Comparison of ENCODE assay signal across 9 cellular contexts in the genomic region with DNA sequence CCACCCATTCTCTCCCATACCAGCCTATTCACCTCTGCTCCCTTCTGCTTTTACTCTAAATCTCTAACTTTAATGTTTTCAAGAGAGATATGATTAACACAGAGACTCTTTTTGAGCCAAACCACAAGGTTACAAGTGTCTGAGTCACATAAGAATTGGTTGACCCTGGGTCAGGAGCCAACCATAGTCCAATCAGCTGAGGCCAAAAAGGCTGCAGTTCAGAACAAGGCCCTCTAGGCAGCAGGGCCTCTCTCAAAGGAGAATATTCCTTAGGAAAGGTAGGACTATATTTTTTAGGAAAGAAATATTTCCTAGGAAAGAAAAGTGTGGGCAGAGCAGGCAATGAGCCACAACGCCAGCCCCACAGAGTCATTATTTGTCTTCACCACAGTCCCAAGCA. TPM values are rescaled to one million over a fixed set of nuclear protein-coding genes. Genes with fewer than 3 reads are reported as not detected.
DNase-seq lines count a peak whose midpoint lies in the region; ATAC-seq, FAIRE-seq and TF ChIP-seq lines count a peak whose summit lies in the region.
"Had no signal": no experiment of that assay in that cellular context is flagged by ENCODE, and none has a peak within 500 bp of the region (broad histone marks: within the 10 kb centered on the region; RNA-seq: fewer than 3 reads in every experiment).

No MANE protein-coding gene starts in this region.

- peaks cover 12% of the 10 kb centered on the region for H3K9me3 Mint-ChIP-seq in Calu3 (ENCODE audit: low read depth, unreplicated experiment)

- no peak for TF ChIP-seq RAD21 in K562 (CRISPR knock-in tag; conservative IDR thresholded peaks at IDR 0.05 in 1 of 2, IDR thresholded peaks at IDR 0.05 in 1 of 2)

- H3K79me2 ChIP-seq in Loucy (ENCODE audit: insufficient read depth, low read length) (peaks cover 50% of the 10 kb centered on the region), K562 (ENCODE audit: control insufficient read depth, insufficient read depth, low read length) (no peaks in the 10 kb centered on the region)

- H3K27ac Mint-ChIP-seq in Calu3 (ENCODE audit: unreplicated experiment), result no peak overlapping the region

- H3K4me3 ChIP-seq in Loucy (ENCODE audit: low read length, poor library complexity, severe bottlenecking) (peak overlapping the region; percentile 89), K562 (no peak overlapping the region)
- H3K4me3 ChIP-seq: SJSA1 had no signal

- H3K4me3 Mint-ChIP-seq in Calu3 (ENCODE audit: low read depth, unreplicated experiment), result no peak overlapping the region

- H4K20me1 ChIP-seq in Loucy (ENCODE audit: insufficient read depth, low read length, poor library complexity, severe bottlenecking) (no peaks in the 10 kb centered on the region), K562 (replicated peaks; ENCODE audit: control insufficient read depth, insufficient read depth, low read length) (no peaks in the 10 kb centered on the region)

- no peaks in the 10 kb centered on the region for H3K9me2 ChIP-seq in Loucy (replicated peaks; ENCODE audit: low read depth, low read length)

- H3K36me3 ChIP-seq in Loucy (ENCODE audit: insufficient read depth, low read length) (no peaks in the 10 kb centered on the region), K562 (ENCODE audit: control insufficient read depth, insufficient read depth, low read length) (no peaks in the 10 kb centered on the region)
- H3K36me3 ChIP-seq: SJSA1 had no signal

- ATAC-seq in GM19372 (IDR thresholded peaks at IDR 0.05; ENCODE audit: low read depth, unreplicated experiment) (peak; percentile 22), K562 (no peak)

- peaks cover 41% of the 10 kb centered on the region for H3K27me3 Mint-ChIP-seq in Calu3 (ENCODE audit: unreplicated experiment)

- DNase-seq in Calu3, result peak; percentile 6
- peak in 2 of 4 experiments; percentile 8 to 17 for DNase-seq in K562 (ENCODE audit: extremely low read depth in 1 of 4, low spot score in 3 of 4)
- peak; percentile 34 for DNase-seq in myocyte (ENCODE audit: low read depth)
- DNase-seq in GM10248 (ENCODE audit: extremely low spot score), result no peak
- DNase-seq in NCI-H146 (lab: John Stamatoyannopoulos, UW), result no peak
- no peak for DNase-seq in NCI-H1436 treated with DMSO at 0.1 percent for 48 hours (lab: John Stamatoyannopoulos, UW)

- WGBS in K562 (ENCODE audit: insufficient coverage, low coverage, missing lambda C conversion rate), result no CpG with 5 or more reads among the region's 1 CpG

- H3K4me2 ChIP-seq in Loucy (ENCODE audit: low read depth, low read length, poor library complexity, severe bottlenecking) (peak overlapping the region; percentile 91), K562 (ENCODE audit: insufficient read depth, low read length) (no peak overlapping the region)

- BruUV-seq in Calu3 (replicated peaks; lab: Mats Ljungman, UMichigan) (no TSS peak), K562 (replicated peaks; lab: Mats Ljungman, UMichigan) (no TSS peak)

- H3K9ac ChIP-seq in Loucy (ENCODE audit: low read depth, low read length, poor library complexity, severe bottlenecking) (peak overlapping the region; percentile 74), K562 (ENCODE audit: insufficient read depth in 1 of 2, low read depth in 2 of 2, low read length in 2 of 2) (no peak overlapping the region)

- H3K4me1 ChIP-seq in Loucy (ENCODE audit: insufficient read depth, low read length, poor library complexity, severe bottlenecking), result peaks cover 36% of the 10 kb centered on the region
- H3K4me1 ChIP-seq in K562 (replicated peaks in 1 of 2; ENCODE audit: control insufficient read depth in 2 of 2, insufficient read depth in 2 of 2, low read length in 2 of 2), result peaks cover 8 to 19% of the 10 kb centered on the region in 2 experiments; a peak in 3 of 5 replicates

- TF ChIP-seq CTCF in Calu3 (IDR thresholded peaks at IDR 0.05; ENCODE audit: unreplicated experiment) (no peak), Loucy (conservative IDR thresholded peaks at IDR 0.05; ENCODE audit: low read length) (peak; percentile 22; the same call in 1 of the 2 replicates), K562 (IDR thresholded peaks at IDR 0.05 in 2 of 3, conservative IDR thresholded peaks at IDR 0.05 in 1 of 3; ENCODE audit: insufficient read depth in 2 of 3, low read depth in 1 of 3, low read length in 3 of 3) (no peak), GM10248 (IDR thresholded peaks at IDR 0.05; ENCODE audit: control extremely low read depth, extremely low read depth, low read depth, missing control alignments) (no peak)

- H3K9me3 ChIP-seq in Loucy (ENCODE audit: insufficient read depth, low read depth, low read length) (no peaks in the 10 kb centered on the region; the same call in 1 of the 2 replicates), K562 (replicated peaks; ENCODE audit: control insufficient read depth, insufficient read depth, low read depth, low read length) (no peaks in the 10 kb centered on the region)
- H3K9me3 ChIP-seq: SJSA1 had no signal

- no peak for FAIRE-seq in K562 (lab: Jason Lieb, UNC)

- TF ChIP-seq POLR2A in K562 (conservative IDR thresholded peaks at IDR 0.05), result no peak

- no peak overlapping the region for H3K27ac ChIP-seq in K562 (ENCODE audit: extremely low read depth, low read depth, low read length)
- H3K27ac ChIP-seq: SJSA1 had no signal

- POLR2A ChIA-PET in K562 (lab: Yijun Ruan, JAX) (interaction anchor here (0.6 kb wide), 1 partner anchor 416 kb away, joined by 3 read pairs; no protein-coding TSS in a partner anchor), GM10248 (lab: Yijun Ruan, JAX) (interaction anchor here (0.6 kb wide), 1 partner anchor 11 kb away, joined by 3 read pairs; no protein-coding TSS in a partner anchor)

- no peaks in the 10 kb centered on the region for H3K9me1 ChIP-seq in K562 (ENCODE audit: control insufficient read depth, insufficient read depth, low read length)

- TF ChIP-seq EP300 in K562 (IDR thresholded peaks at IDR 0.05; ENCODE audit: low read length), result no peak

- CTCF ChIA-PET in Calu3 (lab: Charles Lee), result no interaction called here
- CTCF ChIA-PET in K562 (lab: Yijun Ruan, JAX; ENCODE audit: low intra/inter-chr PET ratio), result no interaction called here
- CTCF ChIA-PET in GM10248 (lab: Yijun Ruan, JAX), result interaction anchor here (0.8 to 1.6 kb wide), 4 partner anchors 10 to 86 kb away, joined by 3 to 6 read pairs (median 4); no protein-coding TSS in a partner anchor

- H3K4me1 Mint-ChIP-seq in Calu3 (ENCODE audit: low read depth, unreplicated experiment), result peaks cover 18% of the 10 kb centered on the region

- H2AFZ ChIP-seq in Loucy (ENCODE audit: low read length), result no peak overlapping the region
- H2AFZ ChIP-seq in K562 (ENCODE audit: low read depth, low read length), result no peak overlapping the region

- H3K36me3 Mint-ChIP-seq in Calu3 (ENCODE audit: insufficient read depth, unreplicated experiment), result peaks cover 23% of the 10 kb centered on the region

- in situ Hi-C loops in K562 (cut with MboI), result no loop called here

- no peaks in the 10 kb centered on the region for H3F3A ChIP-seq in Loucy (ENCODE audit: low read depth)

- H3K27me3 ChIP-seq in Loucy (ENCODE audit: insufficient read depth, low read length, poor library complexity, severe bottlenecking), result no peaks in the 10 kb centered on the region
- peaks cover 0 to 8% of the 10 kb centered on the region in 2 experiments; a peak in 1 of 5 replicates for H3K27me3 ChIP-seq in K562 (ENCODE audit: control insufficient read depth in 2 of 2, insufficient read depth in 2 of 2, low read length in 2 of 2)
- H3K27me3 ChIP-seq: SJSA1 had no signal

- intact Hi-C loops in Calu3 (cut with micrococcal nuclease; ENCODE audit: unreplicated experiment) (no loop called here), K562 (cut with micrococcal nuclease) (no loop called here)

TF ChIP-seq in K562, 482 proteins besides CTCF, POLR2A, EP300 and RAD21 (continues in another document):
- TF ChIP-seq SMARCA5 (IDR thresholded peaks at IDR 0.05) (no peak), FOSL1 (tag; conservative IDR thresholded peaks at IDR 0.05) (peak; percentile 37; the same call in 1 of the 2 replicates), ZNF445 (CRISPR knock-in tag; IDR thresholded peaks at IDR 0.05; ENCODE audit: low read depth) (no peak), PHF20 (IDR thresholded peaks at IDR 0.05; ENCODE audit: partially characterized antibody) (no peak)

RNA-seq across cellular contexts. Expression of a gene that starts 2.3 kb away (rescaled TPM):
- 0.73 and 0.76 TPM in 2 replicates for total RNA-seq in Calu3 (2022)
- total RNA-seq in K562 (2011; cell fraction: chromatin; rRNA removed; ENCODE audit: low replicate concordance), result 0.05 and 1.1 TPM in 2 replicates
- 0.33 and 0.53 TPM in 2 replicates for total RNA-seq in K562 (2011; cell fraction: nucleolus; rRNA removed)
- 0.07 and 0.69 TPM in 2 replicates for total RNA-seq in K562 (2011; cell fraction: nucleoplasm; rRNA removed)
- under 0.01 and 0.05 TPM in 2 replicates for total RNA-seq in K562 (2014; rRNA removed)
- total RNA-seq in K562 (2014; rRNA removed; fragmentation: Illumina TruSeq; extraction: Trizol), result 0.03 and 0.07 TPM in 2 replicates
- total RNA-seq in K562 (2015; rRNA removed; fragmentation: Illumina TruSeq; extraction: Trizol), result 0.07 and 0.08 TPM in 2 replicates
- 0.11 and 0.38 TPM in 2 replicates for total RNA-seq in K562 (2021)
- 0.01 and 0.29 TPM in 2 replicates for polyA plus RNA-seq in K562 (2011; rRNA removed)
- 0.03 TPM in 1 of 2 replicates, not detected in the other for polyA plus RNA-seq in K562 (2011; cell fraction: cytosol; rRNA removed)
- polyA plus RNA-seq in K562 (2011; cell fraction: nucleus; rRNA removed), result 0.03 and 0.28 TPM in 2 replicates
- 0.10 and 0.19 TPM in 2 replicates for polyA plus RNA-seq in K562 (2012)
- polyA plus RNA-seq in K562 (2014; fragmentation: Illumina TruSeq; extraction: Trizol), result 0.03 and 0.07 TPM in 2 replicates
- polyA plus RNA-seq in K562 (2014; fragmentation: Nextera tagmentation; extraction: Ambion mirVana), result under 1 TPM in 1 of 2 experiments, not detected in 1; 0.07 TPM
- 0.05 TPM in 1 of 2 replicates, not detected in the other for polyA plus RNA-seq in K562 (2014; rRNA removed)
- 0.06 and 0.35 TPM in 2 replicates for polyA minus RNA-seq in K562 (2011; rRNA and poly(A)+ RNA removed)
- 0.19 TPM in 1 of 2 replicates, not detected in the other for polyA minus RNA-seq in K562 (2011; cell fraction: cytosol; rRNA and poly(A)+ RNA removed)
- 0.11 and 0.40 TPM in 2 replicates for polyA minus RNA-seq in K562 (2011; cell fraction: nucleus; rRNA and poly(A)+ RNA removed)
- total RNA-seq in myocyte, result 1.4 and 4.5 TPM in 2 replicates
- polyA plus RNA-seq in myocyte (2012), result 0.69 TPM

Comparison
In these comparisons a context has a peak if more than half of its experiments do, and no peak if none do; other contexts are left out.
1. DNase-seq: peak in Calu3 (single experiment) and myocyte (single experiment); none in GM10248 (single experiment), NCI-H146 (single experiment) and NCI-H1436 treated with DMSO at 0.1 percent for 48 hours (single experiment).